In genomic region chr12:3727877-3728632, GRCh38 we compare ENCODE assay signal across 8 cellular contexts. TPM values are rescaled to one million over a fixed set of nuclear protein-coding genes. Genes with fewer than 3 reads are reported as not detected.
DNase-seq lines count a peak whose midpoint lies in the region; ATAC-seq and TF ChIP-seq lines count a peak whose summit lies in the region.

No MANE protein-coding gene starts in this region.

- H2AK5ac ChIP-seq in mesenchymal stem cell (ENCODE audit: low read length, severe bottlenecking), result no peak overlapping the region

- POLR2A ChIA-PET in activated CD4-positive, alpha-beta T cell treated with anti-CD3 and anti-CD28 coated beads, Interleukin-2, amount 10 ng/mL, durations not matched to agents 7 days and 5 days (lab: Charles Lee), result interaction anchor here (1.1 kb wide), 1 partner anchor 25 kb away, joined by 3 read pairs; the partner anchor contains the start of gene CRACR2A

- 38% methylated on average over 6 of the region's 8 CpGs for WGBS in mesenchymal stem cell

- peaks cover 6 to 9% of the 10 kb centered on the region in 2 experiments for H3K36me3 ChIP-seq in mesenchymal stem cell (ENCODE audit: control insufficient read depth in 1 of 2, insufficient read depth in 2 of 2, low read depth in 1 of 2, low read length in 2 of 2)

- H2BK120ac ChIP-seq in mesenchymal stem cell (ENCODE audit: low read depth, low read length), result no peak overlapping the region

- H3K9me3 ChIP-seq in mesenchymal stem cell (ENCODE audit: control insufficient read depth, low read length), result no peaks in the 10 kb centered on the region

- TF ChIP-seq CTCF in AG09309 (IDR thresholded peaks at IDR 0.05; ENCODE audit: control insufficient read depth, insufficient read depth, low read depth, low read length, missing control alignments), result no peak

- no peak overlapping the region for H3K4me3 ChIP-seq in AG09309 (ENCODE audit: control insufficient read depth, low read depth, low read length)
- H3K4me3 ChIP-seq in mesenchymal stem cell (ENCODE audit: insufficient read depth in 1 of 2, low read depth in 1 of 2, low read length in 2 of 2), result no peak overlapping the region

- no peak overlapping the region for H3K18ac ChIP-seq in mesenchymal stem cell (ENCODE audit: low read depth in 1 of 2, low read length in 2 of 2)

- no peak overlapping the region for H2AFZ ChIP-seq in mesenchymal stem cell (ENCODE audit: low read depth, low read length)

- no peaks in the 10 kb centered on the region for H3K27me3 Mint-ChIP-seq in activated CD4-positive, alpha-beta T cell treated with anti-CD3 and anti-CD28 coated beads, Interleukin-2, amount 10 ng/mL, durations not matched to agents 7 days and 5 days

- no peaks in the 10 kb centered on the region for H3K27me3 ChIP-seq in mesenchymal stem cell (ENCODE audit: control insufficient read depth in 1 of 2, insufficient read depth in 1 of 2, low read length in 2 of 2)

- H3K36me3 Mint-ChIP-seq in activated CD4-positive, alpha-beta T cell treated with anti-CD3 and anti-CD28 coated beads, Interleukin-2, amount 10 ng/mL, durations not matched to agents 7 days and 5 days (ENCODE audit: low read depth), result peaks cover 69% of the 10 kb centered on the region

- no peak overlapping the region for H3K14ac ChIP-seq in mesenchymal stem cell (ENCODE audit: low read length in 2 of 2)

- no peak overlapping the region for H3K23ac ChIP-seq in mesenchymal stem cell (ENCODE audit: low read length in 2 of 2)

- H3K4me3 Mint-ChIP-seq in activated CD4-positive, alpha-beta T cell treated with anti-CD3 and anti-CD28 coated beads, Interleukin-2, amount 10 ng/mL, durations not matched to agents 7 days and 5 days, result peak overlapping the region; percentile 53

- H4K8ac ChIP-seq in mesenchymal stem cell (ENCODE audit: low read length), result no peak overlapping the region

- peak overlapping the region; percentile 92 for H3K27ac Mint-ChIP-seq in activated CD4-positive, alpha-beta T cell treated with anti-CD3 and anti-CD28 coated beads, Interleukin-2, amount 10 ng/mL, durations not matched to agents 7 days and 5 days

- CTCF ChIA-PET in activated CD4-positive, alpha-beta T cell treated with anti-CD3 and anti-CD28 coated beads, Interleukin-2, amount 10 ng/mL, durations not matched to agents 7 days and 5 days (lab: Charles Lee), result interaction anchor here (0.5 to 1.4 kb wide), 4 partner anchors 16 to 791 kb away, joined by 3 to 6 read pairs (median 4); no protein-coding TSS in a partner anchor

- H3K4ac ChIP-seq in mesenchymal stem cell (ENCODE audit: low read depth in 1 of 2, low read length in 2 of 2), result no peak overlapping the region

- no peak overlapping the region for H2BK12ac ChIP-seq in mesenchymal stem cell (ENCODE audit: low read length in 2 of 2)

- H3K79me1 ChIP-seq in mesenchymal stem cell (replicated peaks; ENCODE audit: low read length, poor library complexity, severe bottlenecking), result no peaks in the 10 kb centered on the region

- ATAC-seq in GM19023 (IDR thresholded peaks at IDR 0.05; ENCODE audit: unreplicated experiment) (peak; percentile 94), HG03432 (IDR thresholded peaks at IDR 0.05; ENCODE audit: unreplicated experiment) (peak; percentile 93)

- H4K91ac ChIP-seq in mesenchymal stem cell (ENCODE audit: low read length), result no peak overlapping the region

- no peak overlapping the region for H2BK5ac ChIP-seq in mesenchymal stem cell (ENCODE audit: low read depth, low read length, poor library complexity, severe bottlenecking)

- H3K27ac ChIP-seq in mesenchymal stem cell (ENCODE audit: low read length, poor library complexity, severe bottlenecking), result no peak overlapping the region

- no peak overlapping the region for H3K9ac ChIP-seq in mesenchymal stem cell (ENCODE audit: low read length)

- H3K9me3 Mint-ChIP-seq in activated CD4-positive, alpha-beta T cell treated with anti-CD3 and anti-CD28 coated beads, Interleukin-2, amount 10 ng/mL, durations not matched to agents 7 days and 5 days, result peaks cover 19% of the 10 kb centered on the region

- peaks cover 6% of the 10 kb centered on the region for H3K4me1 ChIP-seq in mesenchymal stem cell (ENCODE audit: control insufficient read depth, insufficient read depth, low read depth, low read length)

- H3K4me2 ChIP-seq in mesenchymal stem cell (ENCODE audit: low read length, poor library complexity, severe bottlenecking), result no peak overlapping the region

- H2BK15ac ChIP-seq in mesenchymal stem cell (ENCODE audit: low read depth, poor library complexity, severe bottlenecking), result no peak overlapping the region

- H3K4me1 Mint-ChIP-seq in activated CD4-positive, alpha-beta T cell treated with anti-CD3 and anti-CD28 coated beads, Interleukin-2, amount 10 ng/mL, durations not matched to agents 7 days and 5 days, result peaks cover 40% of the 10 kb centered on the region

- peak; percentile 37 for DNase-seq in AG09309 (ENCODE audit: low read depth)
- DNase-seq in activated CD4-positive, alpha-beta T cell treated with anti-CD3 and anti-CD28 coated beads, Interleukin-2, amount 10 ng/mL, durations not matched to agents 7 days and 5 days, result peak; percentile 66
- DNase-seq in mesenchymal stem cell, result peak; percentile 89
- no peak for DNase-seq in NCI-H146 (lab: John Stamatoyannopoulos, UW)
- no peak for DNase-seq in HT-29 (ENCODE audit: low spot score)
- no peak for DNase-seq in hypothalamus (lab: John Stamatoyannopoulos, UW)

RNA-seq across cellular contexts. Expression of gene CRACR2A, which starts 24.9 kb away (rescaled TPM):
- total RNA-seq in activated CD4-positive, alpha-beta T cell treated with anti-CD3 and anti-CD28 coated beads, Interleukin-2, amount 10 ng/mL, durations not matched to agents 7 days and 5 days, result 10 to 100 TPM; 33.3 to 39.5 TPM
- polyA plus RNA-seq in mesenchymal stem cell (2013, experiment 1 of 2), result 0.40 TPM
- 0.40 TPM for polyA plus RNA-seq in mesenchymal stem cell (2013, experiment 2 of 2)
- 31.3 and 31.4 TPM in 2 replicates for total RNA-seq in HT-29 (2014; rRNA removed; shearing (Covaris generic))

Comparison
In these comparisons a context has a peak if more than half of its experiments do, and no peak if none do; other contexts are left out.
1. DNase-seq: peak in AG09309 (single experiment), activated CD4-positive, alpha-beta T cell treated with anti-CD3 and anti-CD28 coated beads, Interleukin-2, amount 10 ng/mL, durations not matched to agents 7 days and 5 days (single experiment) and mesenchymal stem cell (single experiment); none in NCI-H146 (single experiment), HT-29 (single experiment) and hypothalamus (0 of 51).